In the genomic region with DNA sequence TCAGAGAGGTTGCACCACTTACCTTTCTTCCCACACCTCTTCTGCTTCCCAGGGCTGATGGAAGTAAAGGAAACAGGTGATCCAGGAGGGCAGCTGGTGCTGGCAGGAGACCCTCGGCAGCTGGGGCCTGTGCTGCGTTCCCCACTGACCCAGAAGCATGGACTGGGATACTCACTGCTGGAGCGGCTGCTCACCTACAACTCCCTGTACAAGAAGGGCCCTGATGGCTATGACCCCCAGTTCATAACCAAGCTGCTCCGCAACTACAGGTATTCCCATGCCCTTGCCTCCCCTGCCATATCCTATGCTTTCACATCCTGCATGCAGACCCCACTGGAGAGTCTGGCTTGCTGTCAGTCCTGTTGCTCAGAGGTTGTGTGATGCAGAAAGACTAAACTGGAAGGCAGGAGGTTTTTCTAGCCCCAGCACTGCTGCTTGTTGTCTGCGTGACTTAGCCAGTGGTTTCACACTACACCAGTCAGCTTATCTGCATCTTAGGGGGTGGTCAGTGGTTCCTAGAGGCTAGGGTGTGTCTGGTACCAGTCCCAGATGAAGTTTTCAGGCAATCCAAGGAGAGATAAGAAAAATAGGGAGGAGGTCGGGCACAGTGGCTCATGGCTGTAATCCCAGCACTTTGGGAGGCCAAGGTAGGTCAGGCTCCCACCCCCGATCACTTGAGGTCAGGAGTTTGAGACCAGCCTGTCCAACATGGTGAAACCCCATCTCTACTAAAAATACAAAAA, we compare ENCODE assay signal across 19 cellular contexts. TPM values are rescaled to one million over a fixed set of nuclear protein-coding genes. Genes with fewer than 3 reads are reported as not detected.
DNase-seq lines count a peak whose midpoint lies in the region; ATAC-seq and TF ChIP-seq lines count a peak whose summit lies in the region.
"Had no signal": no experiment of that assay in that cellular context is flagged by ENCODE, and none has a peak within 500 bp of the region (broad histone marks: within the 10 kb centered on the region; RNA-seq: fewer than 3 reads in every experiment).

No MANE protein-coding gene starts in this region.

- peak overlapping the region; percentile 20 for H3K27ac Mint-ChIP-seq in activated CD8-positive, alpha-beta T cell treated with anti-CD3 and anti-CD28 coated beads for 36 hours
- H3K27ac Mint-ChIP-seq in activated CD8-positive, alpha-beta T cell treated with anti-CD3 and anti-CD28 coated beads, Interleukin-2, amount 10 ng/mL, durations not matched to agents 7 days and 5 days, result no peak overlapping the region
- peak overlapping the region; percentile 52 for H3K27ac Mint-ChIP-seq in stimulated activated effector memory CD8-positive, alpha-beta T cell treated with anti-CD3 and anti-CD28 coated beads, Interleukin-12 subunit alpha, Interleukin-12 subunit beta, amount 100 ng/mL, for 72 hours
- no peak overlapping the region for H3K27ac Mint-ChIP-seq in neural progenitor cell
- H3K27ac Mint-ChIP-seq: GM23338 had no signal

- TF ChIP-seq POLR2A in transverse colon (IDR thresholded peaks at IDR 0.05), result no peak

- no peaks in the 10 kb centered on the region for H3K9me3 Mint-ChIP-seq in activated CD8-positive, alpha-beta T cell treated with anti-CD3 and anti-CD28 coated beads for 36 hours
- no peaks in the 10 kb centered on the region for H3K9me3 Mint-ChIP-seq in activated CD8-positive, alpha-beta T cell treated with anti-CD3 and anti-CD28 coated beads, Interleukin-2, amount 10 ng/mL, durations not matched to agents 7 days and 5 days (ENCODE audit: insufficient read depth)
- no peaks in the 10 kb centered on the region for H3K9me3 Mint-ChIP-seq in stimulated activated effector memory CD8-positive, alpha-beta T cell treated with anti-CD3 and anti-CD28 coated beads, Interleukin-12 subunit alpha, Interleukin-12 subunit beta, amount 100 ng/mL, for 72 hours
- no peaks in the 10 kb centered on the region for H3K9me3 Mint-ChIP-seq in neural progenitor cell
- H3K9me3 Mint-ChIP-seq: GM23338 had no signal

- H4K20me1 ChIP-seq in hepatocyte (ENCODE audit: insufficient read depth, poor library complexity, severe bottlenecking) (no peaks in the 10 kb centered on the region), neural progenitor cell (ENCODE audit: low read depth) (peaks cover 9% of the 10 kb centered on the region)

- no peak overlapping the region for H2AFZ ChIP-seq in hepatocyte
- no peak overlapping the region for H2AFZ ChIP-seq in neural progenitor cell (replicated peaks)
- H2AFZ ChIP-seq: GM23338 had no signal

- ATAC-seq in activated CD8-positive, alpha-beta T cell treated with anti-CD3 and anti-CD28 coated beads for 36 hours, result no peak
- ATAC-seq in activated CD8-positive, alpha-beta T cell treated with anti-CD3 and anti-CD28 coated beads, Interleukin-2, amount 10 ng/mL, durations not matched to agents 7 days and 5 days, result no peak
- ATAC-seq in stimulated activated effector memory CD8-positive, alpha-beta T cell treated with anti-CD3 and anti-CD28 coated beads, Interleukin-12 subunit alpha, Interleukin-12 subunit beta, amount 100 ng/mL, for 72 hours, result peak; percentile 31
- ATAC-seq: A549, GM23338, HepG2, Panc1, Right ventricle myocardium inferior had no signal

- H3K27me3 Mint-ChIP-seq in activated CD8-positive, alpha-beta T cell treated with anti-CD3 and anti-CD28 coated beads for 36 hours, result no peaks in the 10 kb centered on the region
- no peaks in the 10 kb centered on the region for H3K27me3 Mint-ChIP-seq in activated CD8-positive, alpha-beta T cell treated with anti-CD3 and anti-CD28 coated beads, Interleukin-2, amount 10 ng/mL, durations not matched to agents 7 days and 5 days (ENCODE audit: low read depth)
- H3K27me3 Mint-ChIP-seq in neural progenitor cell (ENCODE audit: insufficient read depth, low read depth), result peaks cover 14% of the 10 kb centered on the region

- H3K4me2 ChIP-seq in hepatocyte, result no peak overlapping the region
- no peak overlapping the region for H3K4me2 ChIP-seq in neural progenitor cell
- H3K4me2 ChIP-seq: A549, GM23338 had no signal

- H3K36me3 ChIP-seq in hepatocyte (replicated peaks; ENCODE audit: insufficient read depth, low read depth) (no peaks in the 10 kb centered on the region), transverse colon (peaks cover 0 to 28% (median 6%) of the 10 kb centered on the region in 4 donors), neural progenitor cell (no peaks in the 10 kb centered on the region)

- no peak for TF ChIP-seq CTCF in activated CD8-positive, alpha-beta T cell treated with anti-CD3 and anti-CD28 coated beads for 36 hours (IDR thresholded peaks at IDR 0.05)
- TF ChIP-seq CTCF in RWPE1 (conservative IDR thresholded peaks at IDR 0.05; ENCODE audit: low read depth) (no peak), hepatocyte (IDR thresholded peaks at IDR 0.05; ENCODE audit: poor library complexity) (no peak), transverse colon (IDR thresholded peaks at IDR 0.05) (no peak), neural progenitor cell (IDR thresholded peaks at IDR 0.05) (no peak)

- in situ Hi-C loops in transverse colon (cut with MboI; ENCODE audit: low pct_ligation_motif_present in 1 of 4, low pct_unique_long_range_greater_than_20kb in 1 of 4, low sequenced_read_pairs in 3 of 4), result no loop called here

- H3K4me1 Mint-ChIP-seq in activated CD8-positive, alpha-beta T cell treated with anti-CD3 and anti-CD28 coated beads for 36 hours (ENCODE audit: low read depth), result peaks cover 25% of the 10 kb centered on the region
- peaks cover 25% of the 10 kb centered on the region for H3K4me1 Mint-ChIP-seq in activated CD8-positive, alpha-beta T cell treated with anti-CD3 and anti-CD28 coated beads, Interleukin-2, amount 10 ng/mL, durations not matched to agents 7 days and 5 days (ENCODE audit: low read depth)
- H3K4me1 Mint-ChIP-seq in stimulated activated effector memory CD8-positive, alpha-beta T cell treated with anti-CD3 and anti-CD28 coated beads, Interleukin-12 subunit alpha, Interleukin-12 subunit beta, amount 100 ng/mL, for 72 hours, result peaks cover 32% of the 10 kb centered on the region
- peaks cover 22% of the 10 kb centered on the region for H3K4me1 Mint-ChIP-seq in neural progenitor cell

- H3K4me1 ChIP-seq in hepatocyte (ENCODE audit: insufficient read depth) (peaks cover 44% of the 10 kb centered on the region), transverse colon (peaks cover 36 to 38% (median 37%) of the 10 kb centered on the region in 4 donors), neural progenitor cell (no peaks in the 10 kb centered on the region)

- POLR2A ChIA-PET in activated CD8-positive, alpha-beta T cell treated with anti-CD3 and anti-CD28 coated beads for 36 hours (lab: Charles Lee), result interaction anchor here (0.9 kb wide), 1 partner anchor 22 kb away, joined by 3 read pairs; the partner anchor contains the start of gene MOV10
- POLR2A ChIA-PET in activated CD8-positive, alpha-beta T cell treated with anti-CD3 and anti-CD28 coated beads, Interleukin-2, amount 10 ng/mL, durations not matched to agents 7 days and 5 days (lab: Charles Lee), result interaction anchor here (0.8 kb wide), 1 partner anchor 61 kb away, joined by 3 read pairs; no protein-coding TSS in a partner anchor
- POLR2A ChIA-PET in RWPE1 (lab: Yijun Ruan, JAX; ENCODE audit: low non-redundant PET), result no interaction called here

- 91% methylated on average over 7 of the region's 7 CpGs for WGBS in hepatocyte (ENCODE audit: low lambda C conversion rate, missing lambda C conversion rate)
- WGBS in transverse colon (ENCODE audit: low coverage in 1 of 2), 2 donors, result 92% methylated on average over 2 to 7 of the region's 7 CpGs

- no peaks in the 10 kb centered on the region for H3F3A ChIP-seq in neural progenitor cell (ENCODE audit: low read depth)

- H3K4me3 Mint-ChIP-seq in activated CD8-positive, alpha-beta T cell treated with anti-CD3 and anti-CD28 coated beads for 36 hours, result no peak overlapping the region
- H3K4me3 Mint-ChIP-seq in activated CD8-positive, alpha-beta T cell treated with anti-CD3 and anti-CD28 coated beads, Interleukin-2, amount 10 ng/mL, durations not matched to agents 7 days and 5 days, result no peak overlapping the region
- H3K4me3 Mint-ChIP-seq in stimulated activated effector memory CD8-positive, alpha-beta T cell treated with anti-CD3 and anti-CD28 coated beads, Interleukin-12 subunit alpha, Interleukin-12 subunit beta, amount 100 ng/mL, for 72 hours, result no peak overlapping the region
- no peak overlapping the region for H3K4me3 Mint-ChIP-seq in neural progenitor cell
- H3K4me3 Mint-ChIP-seq: GM23338 had no signal

- H3K9me2 ChIP-seq in hepatocyte (replicated peaks; ENCODE audit: insufficient read depth), result no peaks in the 10 kb centered on the region

- no peak for DNase-seq in activated CD8-positive, alpha-beta T cell treated with anti-CD3 and anti-CD28 coated beads for 36 hours
- no peak for DNase-seq in activated CD8-positive, alpha-beta T cell treated with anti-CD3 and anti-CD28 coated beads, Interleukin-2, amount 10 ng/mL, durations not matched to agents 7 days and 5 days
- DNase-seq in RWPE1 (ENCODE audit: low spot score) (no peak), hepatocyte (ENCODE audit: low spot score) (no peak), transverse colon (no peak), neural progenitor cell (ENCODE audit: low spot score) (no peak), GOT3 (lab: John Stamatoyannopoulos, UW) (no peak)
- no peak for DNase-seq in stimulated activated effector memory CD8-positive, alpha-beta T cell treated with anti-CD3 and anti-CD28 coated beads, Interleukin-12 subunit alpha, Interleukin-12 subunit beta, amount 100 ng/mL, for 72 hours (ENCODE audit: low spot score in 2 of 2)
- DNase-seq: DND-41, MG63, NCI-H1092, NCI-H2081 treated with DMSO at 0.1 percent for 48 hours, NCI-H524 had no signal

- H3K27ac ChIP-seq in RWPE1, result peak overlapping the region; percentile 22; the same call in 1 of the 2 replicates
- peak overlapping the region; percentile 97 for H3K27ac ChIP-seq in hepatocyte
- no peak overlapping the region for H3K27ac ChIP-seq in transverse colon
- no peak overlapping the region for H3K27ac ChIP-seq in neural progenitor cell
- H3K27ac ChIP-seq: A549 had no signal

- no peak overlapping the region for H3K9ac ChIP-seq in neural progenitor cell
- H3K9ac ChIP-seq: BLaER1 treated with 17β-estradiol and CSF1 and Interleukin-3, amounts not matched to agents 10 nM and 100 nM had no signal

- CTCF ChIA-PET in activated CD8-positive, alpha-beta T cell treated with anti-CD3 and anti-CD28 coated beads for 36 hours (lab: Charles Lee), result interaction anchor here (0.9 kb wide), 1 partner anchor 71 kb away, joined by 3 read pairs; no protein-coding TSS in a partner anchor
- CTCF ChIA-PET in activated CD8-positive, alpha-beta T cell treated with anti-CD3 and anti-CD28 coated beads, Interleukin-2, amount 10 ng/mL, durations not matched to agents 7 days and 5 days (lab: Charles Lee), result interaction anchor here (2.9 kb wide), 1 partner anchor 11 kb away, joined by 10 read pairs; no protein-coding TSS in a partner anchor
- CTCF ChIA-PET in RWPE1 (lab: Yijun Ruan, JAX), result no interaction called here

- peaks cover 23% of the 10 kb centered on the region for H3K36me3 Mint-ChIP-seq in activated CD8-positive, alpha-beta T cell treated with anti-CD3 and anti-CD28 coated beads for 36 hours (ENCODE audit: low read depth)
- peaks cover 57% of the 10 kb centered on the region for H3K36me3 Mint-ChIP-seq in activated CD8-positive, alpha-beta T cell treated with anti-CD3 and anti-CD28 coated beads, Interleukin-2, amount 10 ng/mL, durations not matched to agents 7 days and 5 days (ENCODE audit: low read depth)
- peaks cover 66% of the 10 kb centered on the region for H3K36me3 Mint-ChIP-seq in stimulated activated effector memory CD8-positive, alpha-beta T cell treated with anti-CD3 and anti-CD28 coated beads, Interleukin-12 subunit alpha, Interleukin-12 subunit beta, amount 100 ng/mL, for 72 hours
- H3K36me3 Mint-ChIP-seq in neural progenitor cell, result peaks cover 36% of the 10 kb centered on the region

- H3K27me3 ChIP-seq in hepatocyte, result no peaks in the 10 kb centered on the region
- H3K27me3 ChIP-seq in transverse colon, result no peaks in the 10 kb centered on the region
- no peaks in the 10 kb centered on the region for H3K27me3 ChIP-seq in neural progenitor cell
- H3K27me3 ChIP-seq: BLaER1 treated with 17β-estradiol and CSF1 and Interleukin-3, amounts not matched to agents 10 nM and 100 nM; MG63 had no signal

- intact Hi-C loops in activated CD8-positive, alpha-beta T cell treated with anti-CD3 and anti-CD28 coated beads for 36 hours (cut with micrococcal nuclease), result no loop called here
- intact Hi-C loops in transverse colon (cut with DNase I; ENCODE audit: low total_unique reads), result no loop called here

- H3K9me3 ChIP-seq in hepatocyte (ENCODE audit: low read depth) (no peaks in the 10 kb centered on the region), transverse colon (no peaks in the 10 kb centered on the region), neural progenitor cell (ENCODE audit: low read depth) (no peaks in the 10 kb centered on the region)
- H3K9me3 ChIP-seq: A549; BLaER1 treated with 17β-estradiol and CSF1 and Interleukin-3, amounts not matched to agents 10 nM and 100 nM; MG63 had no signal

- H3K79me2 ChIP-seq in hepatocyte (no peaks in the 10 kb centered on the region), neural progenitor cell (ENCODE audit: low read depth) (no peaks in the 10 kb centered on the region)

- H3K4me3 ChIP-seq in hepatocyte (no peak overlapping the region), transverse colon (no peak overlapping the region), neural progenitor cell (no peak overlapping the region)
- H3K4me3 ChIP-seq: A549; BLaER1 treated with 17β-estradiol and CSF1 and Interleukin-3, amounts not matched to agents 10 nM and 100 nM; GM23338; MG63 had no signal

- no peak for TF ChIP-seq EP300 in transverse colon (IDR thresholded peaks at IDR 0.05; ENCODE audit: low read depth)

RNA-seq across cellular contexts. Expression of gene RHOC, which starts 10.2 kb away (rescaled TPM):
- total RNA-seq in activated CD8-positive, alpha-beta T cell treated with anti-CD3 and anti-CD28 coated beads for 36 hours, result 10 to 100 TPM; 34.2 to 34.7 TPM
- total RNA-seq in activated CD8-positive, alpha-beta T cell treated with anti-CD3 and anti-CD28 coated beads, Interleukin-2, amount 10 ng/mL, durations not matched to agents 7 days and 5 days, result 10 to 100 TPM; 85.6 to 93.8 TPM
- total RNA-seq in hepatocyte (340 and 354 TPM in 2 replicates), transverse colon (100 to 1,000 TPM; 438 to 737 (median 617) TPM), neural progenitor cell (ENCODE audit: low replicate concordance) (36.3 and 41.8 TPM in 2 replicates)
- 610 and 612 TPM in 2 replicates for polyA plus RNA-seq in hepatocyte

RNA-seq across cellular contexts. Expression of gene PPM1J, which starts 18.4 kb away (rescaled TPM):
- total RNA-seq in activated CD8-positive, alpha-beta T cell treated with anti-CD3 and anti-CD28 coated beads for 36 hours, result 1 to 10 TPM; 1.7 to 2.8 TPM
- not detected for total RNA-seq in activated CD8-positive, alpha-beta T cell treated with anti-CD3 and anti-CD28 coated beads, Interleukin-2, amount 10 ng/mL, durations not matched to agents 7 days and 5 days
- total RNA-seq in hepatocyte (0.72 and 0.93 TPM in 2 replicates), transverse colon (1 to 10 TPM in 1 of 4 donors, under 1 TPM in 1, not detected in 2; 0.68 to 1.7 TPM), neural progenitor cell (ENCODE audit: low replicate concordance) (1.8 and 2.7 TPM in 2 replicates)
- 1.8 and 1.9 TPM in 2 replicates for polyA plus RNA-seq in hepatocyte

RNA-seq across cellular contexts. Expression of gene MOV10, which starts 22.3 kb away (rescaled TPM):
- 10 to 100 TPM; 77.2 to 78.5 TPM for total RNA-seq in activated CD8-positive, alpha-beta T cell treated with anti-CD3 and anti-CD28 coated beads for 36 hours
- total RNA-seq in activated CD8-positive, alpha-beta T cell treated with anti-CD3 and anti-CD28 coated beads, Interleukin-2, amount 10 ng/mL, durations not matched to agents 7 days and 5 days, result 100 to 1,000 TPM; 120 TPM
- total RNA-seq in hepatocyte (87.7 and 98.2 TPM in 2 replicates), transverse colon (100 to 1,000 TPM in 1 of 4 donors, 10 to 100 TPM in 3; 22.1 to 129 (median 76.9) TPM), neural progenitor cell (ENCODE audit: low replicate concordance) (47.5 and 92.2 TPM in 2 replicates)
- polyA plus RNA-seq in hepatocyte, result 133 and 135 TPM in 2 replicates

Comparison
In these comparisons a context has a peak if more than half of its experiments do, and no peak if none do; other contexts are left out.
1. H3K27ac Mint-ChIP-seq: peak in activated CD8-positive, alpha-beta T cell treated with anti-CD3 and anti-CD28 coated beads for 36 hours (single experiment) and stimulated activated effector memory CD8-positive, alpha-beta T cell treated with anti-CD3 and anti-CD28 coated beads, Interleukin-12 subunit alpha, Interleukin-12 subunit beta, amount 100 ng/mL, for 72 hours (single experiment); none in activated CD8-positive, alpha-beta T cell treated with anti-CD3 and anti-CD28 coated beads, Interleukin-2, amount 10 ng/mL, durations not matched to agents 7 days and 5 days (single experiment) and neural progenitor cell (single experiment).
2. H3K27ac ChIP-seq: peak in RWPE1 (single experiment) and hepatocyte (single experiment); none in transverse colon (0 of 4) and neural progenitor cell (single experiment).